In genomic region chr14:50512463-50512862, GRCh38 we compare ENCODE assay signal across 18 cellular contexts. TPM values are rescaled to one million over a fixed set of nuclear protein-coding genes. Genes with fewer than 3 reads are reported as not detected.
A peak's percentile ranks its signal among the peaks of the same experiment; 100 is the strongest.
DNase-seq lines count a peak whose midpoint lies in the region; ATAC-seq, FAIRE-seq and TF ChIP-seq lines count a peak whose summit lies in the region.
"Had no signal": no experiment of that assay in that cellular context is flagged by ENCODE, and none has a peak within 500 bp of the region (broad histone marks: within the 10 kb centered on the region; RNA-seq: fewer than 3 reads in every experiment).

No MANE protein-coding gene starts in this region.

- TF ChIP-seq POLR2A in GM12878 (IDR thresholded peaks at IDR 0.05; ENCODE audit: low read depth, low read length): no peak
- TF ChIP-seq POLR2A in tibial nerve (IDR thresholded peaks at IDR 0.05): no peak

- no TSS peak for BruUV-seq in GM12878 (replicated peaks; lab: Mats Ljungman, UMichigan)

- RAD21 ChIA-PET in GM12878 (lab: Charles Lee; ENCODE audit: unreplicated experiment): no interaction called here

- intact Hi-C loops in GM12878 (cut with micrococcal nuclease; ENCODE audit: unreplicated experiment): no loop called here
- intact Hi-C loops in upper lobe of right lung (cut with DNase I): no loop called here

- POLR2A ChIA-PET in GM12878 (lab: Charles Lee): no interaction called here

- H3K79me2 ChIP-seq in GM12878 (ENCODE audit: control insufficient read depth, insufficient read depth, low read length): peaks cover 5% of the 10 kb centered on the region

- DNase-seq in GM12878 (ENCODE audit: low read depth, low spot score) (no peak), globus pallidus (ENCODE audit: low spot score) (peak; percentile 80), pons (ENCODE audit: low spot score) (peak; percentile 89), tibial nerve (ENCODE audit: low spot score in 2 of 2) (no peak), NCI-H1105 (lab: John Stamatoyannopoulos, UW) (no peak), upper lobe of right lung (no peak), UCSD-AML1 (lab: John Stamatoyannopoulos, UW; ENCODE audit: unreplicated experiment) (no peak)
- DNase-seq: BE2C; CD4-positive, alpha-beta memory T cell; DND-41; GDM1; GM23248; IMR-90 had no signal

- TF ChIP-seq EP300 in GM12878 (IDR thresholded peaks at IDR 0.05; ENCODE audit: borderline replicate concordance in 1 of 2, control insufficient read depth in 1 of 2, low read depth in 2 of 2, low read length in 2 of 2): no peak
- TF ChIP-seq EP300 in tibial nerve (IDR thresholded peaks at IDR 0.05): no peak

- no peak overlapping the region for H3K4me3 ChIP-seq in GM12878
- H3K4me3 ChIP-seq in tibial nerve: no peak overlapping the region
- H3K4me3 ChIP-seq in upper lobe of right lung: no peak overlapping the region
- H3K4me3 ChIP-seq: A549, GM23248 had no signal

- H2AFZ ChIP-seq in GM12878 (ENCODE audit: control insufficient read depth, low read depth, low read length): no peak overlapping the region
- H2AFZ ChIP-seq: GM23248 had no signal

- no peak overlapping the region for H3K4me2 ChIP-seq in GM12878 (ENCODE audit: control insufficient read depth, insufficient read depth)
- H3K4me2 ChIP-seq: A549 had no signal

- H3K4me1 ChIP-seq in GM12878 (ENCODE audit: control insufficient read depth, insufficient read depth, low read length) (no peaks in the 10 kb centered on the region), tibial nerve (peaks cover 0 to 50% (median 9%) of the 10 kb centered on the region in 4 donors), upper lobe of right lung (no peaks in the 10 kb centered on the region)
- H3K4me1 ChIP-seq: A549, BE2C had no signal

- FAIRE-seq in GM12878 (lab: Jason Lieb, UNC): peak; percentile 38
- FAIRE-seq: D721Med, H54 had no signal

- ATAC-seq in GM12878: no peak
- ATAC-seq in upper lobe of right lung: no peak
- ATAC-seq: A549, HCT116 had no signal

- CTCF ChIA-PET in GM12878 (lab: Yijun Ruan, JAX): no interaction called here

- TF ChIP-seq RAD21 in GM12878 (IDR thresholded peaks at IDR 0.05; ENCODE audit: insufficient read depth, low read depth, low read length): no peak

- no peaks in the 10 kb centered on the region for H3K27me3 ChIP-seq in GM12878 (replicated peaks in 1 of 2; ENCODE audit: control insufficient read depth in 2 of 2, insufficient read depth in 2 of 2, low read length in 1 of 2)
- H3K27me3 ChIP-seq in tibial nerve: no peaks in the 10 kb centered on the region
- H3K27me3 ChIP-seq in upper lobe of right lung: no peaks in the 10 kb centered on the region
- H3K27me3 ChIP-seq: BE2C had no signal

- H4K20me1 ChIP-seq in GM12878 (ENCODE audit: control insufficient read depth, insufficient read depth): no peaks in the 10 kb centered on the region

- 100% methylated on average over 4 of the region's 4 CpGs for WGBS in GM12878 (ENCODE audit: insufficient coverage, insufficient replicate concordance, low lambda C conversion rate, missing lambda C conversion rate)
- WGBS in tibial nerve, 2 donors: 63 to 71% methylated on average over 4 of the region's 4 CpGs

- H3K36me3 ChIP-seq in GM12878 (ENCODE audit: control insufficient read depth in 2 of 2, insufficient read depth in 2 of 2, low read length in 1 of 2) (no peaks in the 10 kb centered on the region; a peak in 1 of 4 replicates), tibial nerve (no peaks in the 10 kb centered on the region), upper lobe of right lung (no peaks in the 10 kb centered on the region)
- H3K36me3 ChIP-seq: BE2C had no signal

- in situ Hi-C loops in GM12878 (cut with MboI): no loop called here

- H3K27ac ChIP-seq in GM12878 (ENCODE audit: control insufficient read depth, insufficient read depth): no peak overlapping the region
- peak overlapping the region in 3 of 4 donors; percentile 4 to 87 (median 81) for H3K27ac ChIP-seq in tibial nerve
- no peak overlapping the region for H3K27ac ChIP-seq in upper lobe of right lung
- H3K27ac ChIP-seq: A549, C4-2B, GM23248 had no signal

- SMC1A ChIA-PET in GM12878 (lab: Charles Lee; ENCODE audit: uncharacterized antibody, unreplicated experiment): no interaction called here

- H3K9me3 ChIP-seq in GM12878 (replicated peaks; ENCODE audit: control insufficient read depth, insufficient read depth, low read length): no peaks in the 10 kb centered on the region; the same call in 2 of the 3 replicates
- H3K9me3 ChIP-seq in tibial nerve: no peaks in the 10 kb centered on the region
- no peaks in the 10 kb centered on the region for H3K9me3 ChIP-seq in upper lobe of right lung
- H3K9me3 ChIP-seq: A549, BE2C had no signal

- TF ChIP-seq CTCF in GM12878 (IDR thresholded peaks at IDR 0.05 in 2 of 3, conservative IDR thresholded peaks at IDR 0.05 in 1 of 3; ENCODE audit: control insufficient read depth in 2 of 3, extremely low read depth in 1 of 3, insufficient read depth in 1 of 3, low read depth in 3 of 3, low read length in 3 of 3) (no peak), tibial nerve (IDR thresholded peaks at IDR 0.05) (no peak), upper lobe of right lung (IDR thresholded peaks at IDR 0.05) (no peak)

- H3K9ac ChIP-seq in GM12878 (ENCODE audit: control insufficient read depth, insufficient read depth, low read length): no peak overlapping the region
- H3K9ac ChIP-seq: GM23248 had no signal

TF ChIP-seq in GM12878, 131 proteins besides CTCF, POLR2A, EP300 and RAD21 (continues in another document):
- TF ChIP-seq CREM (IDR thresholded peaks at IDR 0.05; ENCODE audit: low read depth) (no peak), TCF12 (IDR thresholded peaks at IDR 0.05; ENCODE audit: low read depth, low read length) (no peak), ZNF24 (IDR thresholded peaks at IDR 0.05) (no peak), ELK1 (IDR thresholded peaks at IDR 0.05; ENCODE audit: low read depth, low read length) (no peak), HCFC1 (IDR thresholded peaks at IDR 0.05; ENCODE audit: low read length) (no peak), SIX5 (IDR thresholded peaks at IDR 0.05; ENCODE audit: low read depth, low read length, severe bottlenecking) (no peak), ZNF384 (IDR thresholded peaks at IDR 0.05; ENCODE audit: borderline replicate concordance, low read depth, low read length) (no peak), STAT3 (IDR thresholded peaks at IDR 0.05; ENCODE audit: low read depth, low read length) (no peak), CBX3 (IDR thresholded peaks at IDR 0.05; ENCODE audit: borderline replicate concordance, low read depth) (no peak)

RNA-seq across cellular contexts. Expression of gene MAP4K5, which starts 19.9 kb away (rescaled TPM):
- 179 and 195 TPM in 2 replicates for total RNA-seq in GM12878 (2013; cell fraction: nucleolus; rRNA removed)
- total RNA-seq in GM12878 (2014; rRNA removed) (41.3 and 47.1 TPM in 2 replicates), GM12878 (2014; rRNA removed; fragmentation: Illumina TruSeq; extraction: Trizol) (25.6 and 27.5 TPM in 2 replicates), GM12878 (2021) (36.1 and 37.6 TPM in 2 replicates), tibial nerve (100 to 1,000 TPM; 216 to 288 (median 279) TPM), upper lobe of right lung (46.3 TPM)
- polyA plus RNA-seq in GM12878 (2011; ENCODE audit: low read depth): 27.9 TPM
- polyA plus RNA-seq in GM12878 (2011; rRNA removed) (16.6 and 26.1 TPM in 2 replicates), GM12878 (2014; fragmentation: Illumina TruSeq; extraction: Trizol) (28.6 and 36.7 TPM in 2 replicates), GM12878 (2014; fragmentation: Nextera tagmentation; extraction: Ambion mirVana) (10 to 100 TPM in 1 of 2 experiments, 1 to 10 TPM in 1; 9.1 to 12.0 TPM), GM12878 (2014; rRNA removed) (31.5 and 31.7 TPM in 2 replicates), GM12878 (2016; fragmentation: Nextera tagmentation; extraction: Ambion mirVana) (10 to 100 TPM; 33.4 to 38.3 TPM)
- polyA plus RNA-seq in GM12878 (2011; cell fraction: cytosol; rRNA removed): 7.7 and 8.2 TPM in 2 replicates
- polyA plus RNA-seq in GM12878 (2011; cell fraction: nucleus; rRNA removed): 17.1 and 22.9 TPM in 2 replicates
- polyA plus RNA-seq in GM12878 (2012): 10.4 and 12.3 TPM in 2 replicates
- 10.5 and 11.6 TPM in 2 replicates for polyA minus RNA-seq in GM12878 (2011; rRNA and poly(A)+ RNA removed)
- polyA minus RNA-seq in GM12878 (2011; cell fraction: cytosol; rRNA and poly(A)+ RNA removed): 8.7 and 11.7 TPM in 2 replicates
- 24.3 and 45.4 TPM in 2 replicates for polyA minus RNA-seq in GM12878 (2011; cell fraction: nucleus; rRNA and poly(A)+ RNA removed)

RNA-seq across cellular contexts. Expression of gene ATL1, which starts 47.5 kb away (rescaled TPM):
- 1.7 and 2.8 TPM in 2 replicates for total RNA-seq in GM12878 (2013; cell fraction: nucleolus; rRNA removed)
- total RNA-seq in GM12878 (2014; rRNA removed) (0.11 and 0.76 TPM in 2 replicates), GM12878 (2014; rRNA removed; fragmentation: Illumina TruSeq; extraction: Trizol) (0.60 and 0.72 TPM in 2 replicates), GM12878 (2021) (0.58 and 1.1 TPM in 2 replicates), tibial nerve (10 to 100 TPM; 13.5 to 34.7 (median 23.3) TPM), upper lobe of right lung (5.9 TPM)
- polyA plus RNA-seq in GM12878 (2011; ENCODE audit: low read depth): 0.09 TPM
- polyA plus RNA-seq in GM12878 (2011; rRNA removed) (0.58 and 0.71 TPM in 2 replicates), GM12878 (2014; fragmentation: Illumina TruSeq; extraction: Trizol) (0.43 and 1.5 TPM in 2 replicates), GM12878 (2014; fragmentation: Nextera tagmentation; extraction: Ambion mirVana) (under 1 TPM in 1 of 2 experiments, not detected in 1; 0.18 TPM), GM12878 (2014; rRNA removed) (0.15 and 1.0 TPM in 2 replicates), GM12878 (2016; fragmentation: Nextera tagmentation; extraction: Ambion mirVana) (1 to 10 TPM; 1.0 to 1.2 TPM)
- polyA plus RNA-seq in GM12878 (2011; cell fraction: cytosol; rRNA removed): 0.31 and 0.55 TPM in 2 replicates
- 0.53 and 0.73 TPM in 2 replicates for polyA plus RNA-seq in GM12878 (2011; cell fraction: nucleus; rRNA removed)
- polyA plus RNA-seq in GM12878 (2012): 0.18 and 0.25 TPM in 2 replicates
- 0.26 and 0.88 TPM in 2 replicates for polyA minus RNA-seq in GM12878 (2011; rRNA and poly(A)+ RNA removed)
- polyA minus RNA-seq in GM12878 (2011; cell fraction: cytosol; rRNA and poly(A)+ RNA removed): 1.1 TPM in 1 of 2 replicates, not detected in the other
- polyA minus RNA-seq in GM12878 (2011; cell fraction: nucleus; rRNA and poly(A)+ RNA removed): 1.5 and 1.8 TPM in 2 replicates

Comparison
In these comparisons a context has a peak if more than half of its experiments do, and no peak if none do; other contexts are left out.
1. DNase-seq: peak in globus pallidus (single experiment) and pons (single experiment); none in GM12878 (single experiment), tibial nerve (0 of 2), NCI-H1105 (single experiment), upper lobe of right lung (single experiment) and UCSD-AML1 (single experiment).
2. H3K27ac ChIP-seq: peak in tibial nerve (3 of 4); none in GM12878 (single experiment) and upper lobe of right lung (single experiment).